In genomic region chr7:116588225-116588624, GRCh38 we compare ENCODE assay signal across 8 cellular contexts.
DNase-seq lines count a peak whose midpoint lies in the region; ATAC-seq, FAIRE-seq and TF ChIP-seq lines count a peak whose summit lies in the region.

No MANE protein-coding gene starts in this region.

- no peak overlapping the region for H3K27ac Mint-ChIP-seq in CD4-positive, alpha-beta T cell

- TF ChIP-seq POLR2A in right lobe of liver (IDR thresholded peaks at IDR 0.05) (no peak), suprapubic skin (IDR thresholded peaks at IDR 0.05) (no peak)

- CTCF ChIA-PET in BJ (lab: Yijun Ruan, JAX), result interaction anchor here (1.0 to 2.8 kb wide), 11 partner anchors 48 to 407 kb away, joined by 3 to 39 read pairs (median 4); no protein-coding TSS in a partner anchor
- CTCF ChIA-PET in CD4-positive, alpha-beta T cell (lab: Charles Lee), result interaction anchor here (1.2 kb wide), 1 partner anchor 539 kb away, joined by 3 read pairs; no protein-coding TSS in a partner anchor

- H3K36me3 ChIP-seq in BJ (ENCODE audit: control insufficient read depth, insufficient read depth, low read length), result no peaks in the 10 kb centered on the region
- H3K36me3 ChIP-seq in right lobe of liver, result no peaks in the 10 kb centered on the region
- no peaks in the 10 kb centered on the region for H3K36me3 ChIP-seq in suprapubic skin

- POLR2A ChIA-PET in BJ (lab: Charles Lee), result no interaction called here
- POLR2A ChIA-PET in CD4-positive, alpha-beta T cell (lab: Charles Lee), result no interaction called here

- peaks cover 20% of the 10 kb centered on the region for H3K27me3 Mint-ChIP-seq in CD4-positive, alpha-beta T cell

- peak; percentile 49 for DNase-seq in BJ (ENCODE audit: low read depth)
- DNase-seq in GM19239 (ENCODE audit: insufficient read length, low spot score), result no peak
- DNase-seq in activated CD4-positive, alpha-beta T cell treated with anti-CD3 and anti-CD28 coated beads, Interleukin-2, amount 50 U/mL, for 48 hours, result peak; percentile 41 to 62
- DNase-seq in right lobe of liver, result no peak
- DNase-seq in suprapubic skin (ENCODE audit: low spot score in 2 of 2), result no peak
- no peak for DNase-seq in CD4-positive, alpha-beta T cell
- no peak for DNase-seq in NCI-H2196 (lab: John Stamatoyannopoulos, UW; ENCODE audit: unreplicated experiment)

- WGBS in right lobe of liver (ENCODE audit: insufficient coverage, low coverage, low lambda C conversion rate, missing lambda C conversion rate), result 46% methylated on average over 2 of the region's 2 CpGs
- WGBS in suprapubic skin, result 25% methylated on average over 2 of the region's 2 CpGs

- H3K27ac ChIP-seq in right lobe of liver (no peak overlapping the region), suprapubic skin (no peak overlapping the region)
- no peak overlapping the region for H3K27ac ChIP-seq in CD4-positive, alpha-beta T cell (ENCODE audit: low read depth, low read length)

- no peaks in the 10 kb centered on the region; the same call in 1 of the 2 replicates for H3K27me3 ChIP-seq in BJ (ENCODE audit: control insufficient read depth, insufficient read depth, low read length)
- H3K27me3 ChIP-seq in right lobe of liver, result no peaks in the 10 kb centered on the region
- no peaks in the 10 kb centered on the region for H3K27me3 ChIP-seq in suprapubic skin
- peaks cover 20% of the 10 kb centered on the region for H3K27me3 ChIP-seq in CD4-positive, alpha-beta T cell (ENCODE audit: control insufficient read depth, insufficient read depth, low read length)

- intact Hi-C loops in right lobe of liver (cut with DNase I), result loop anchor here (5.0 to 10.0 kb wide), 2 partner anchors 323 to 326 kb away; no protein-coding TSS in a partner anchor
- intact Hi-C loops in CD4-positive, alpha-beta T cell (cut with DNase I, micrococcal nuclease), result loop anchor here in 1 of 2 experiments (1.0 to 5.0 kb wide), 2 partner anchors 351 to 413 kb away; no protein-coding TSS in a partner anchor

- peak; percentile 51 for ATAC-seq in HG03342 (IDR thresholded peaks at IDR 0.05; ENCODE audit: unreplicated experiment)
- peak; percentile 24 to 51 (median 38) for ATAC-seq in right lobe of liver
- no peak for ATAC-seq in CD4-positive, alpha-beta T cell (ENCODE audit: poor library complexity)

- no peak overlapping the region for H3K4me3 ChIP-seq in BJ (ENCODE audit: low read depth, low read length)
- no peak overlapping the region for H3K4me3 ChIP-seq in right lobe of liver
- H3K4me3 ChIP-seq in suprapubic skin, result no peak overlapping the region

- peaks cover 0 to 8% (median 0%) of the 10 kb centered on the region in 4 donors for H3K4me1 ChIP-seq in right lobe of liver
- peaks cover 26% of the 10 kb centered on the region for H3K4me1 ChIP-seq in suprapubic skin

- H3K9me3 ChIP-seq in right lobe of liver (no peaks in the 10 kb centered on the region), suprapubic skin (no peaks in the 10 kb centered on the region)
- no peaks in the 10 kb centered on the region for H3K9me3 ChIP-seq in CD4-positive, alpha-beta T cell (ENCODE audit: control insufficient read depth, low read length)

- no peak for TF ChIP-seq EP300 in suprapubic skin (IDR thresholded peaks at IDR 0.05)

- peaks cover 23% of the 10 kb centered on the region for H3K4me1 Mint-ChIP-seq in CD4-positive, alpha-beta T cell (ENCODE audit: low read depth)

- no peak overlapping the region for H3K4me3 Mint-ChIP-seq in CD4-positive, alpha-beta T cell

- H3K9me3 Mint-ChIP-seq in CD4-positive, alpha-beta T cell, result no peaks in the 10 kb centered on the region

- FAIRE-seq in GM19239 (lab: Jason Lieb, UNC), result peak; percentile 23

- H3K36me3 Mint-ChIP-seq in CD4-positive, alpha-beta T cell (ENCODE audit: low read depth), result no peaks in the 10 kb centered on the region

- no peak for TF ChIP-seq CTCF in BJ (IDR thresholded peaks at IDR 0.05; ENCODE audit: insufficient read depth, low read depth, low read length)
- no peak for TF ChIP-seq CTCF in right lobe of liver (IDR thresholded peaks at IDR 0.05)
- no peak for TF ChIP-seq CTCF in suprapubic skin (IDR thresholded peaks at IDR 0.05)
- TF ChIP-seq CTCF in CD4-positive, alpha-beta T cell (IDR thresholded peaks at IDR 0.05), result no peak

Comparison
In these comparisons a context has a peak if more than half of its experiments do, and no peak if none do; other contexts are left out.
1. DNase-seq: peak in BJ (single experiment) and activated CD4-positive, alpha-beta T cell treated with anti-CD3 and anti-CD28 coated beads, Interleukin-2, amount 50 U/mL, for 48 hours (2 of 2); none in GM19239 (single experiment), right lobe of liver (0 of 3), suprapubic skin (0 of 2), CD4-positive, alpha-beta T cell (0 of 10) and NCI-H2196 (single experiment).